Comparison of ENCODE assay signal across 24 cellular contexts in the genomic region with DNA sequence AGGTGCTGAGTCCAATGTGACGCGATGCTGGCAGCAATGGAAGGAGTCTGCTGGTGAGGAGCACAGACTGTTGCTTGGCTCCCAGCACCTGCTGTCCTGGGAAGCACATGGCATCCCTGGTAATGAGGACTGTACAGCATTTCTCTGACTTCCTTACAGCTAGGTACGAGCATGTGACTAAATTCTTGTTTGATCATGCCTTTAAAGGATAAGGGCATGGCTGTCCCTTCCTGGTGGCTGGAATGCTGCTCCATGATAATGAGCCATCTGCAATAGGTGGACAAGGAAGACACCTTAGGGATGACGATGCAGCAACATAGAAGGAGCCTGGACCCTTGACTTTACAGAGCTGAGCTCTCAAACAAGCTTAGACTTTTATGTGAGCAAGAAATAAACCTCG.
"Had no signal": no experiment of that assay in that cellular context is flagged by ENCODE, and none has a peak within 500 bp of the region (broad histone marks: within the 10 kb centered on the region; RNA-seq: fewer than 3 reads in every experiment).

No MANE protein-coding gene starts in this region.

- ATAC-seq: gastroesophageal sphincter, left colon, natural killer cell, right cardiac atrium had no signal

- H3K27me3 ChIP-seq: ascending aorta, gastroesophageal sphincter, hepatocyte, neural progenitor cell, testis, vagina had no signal

- H3K27ac ChIP-seq: ascending aorta, coronary artery, dorsolateral prefrontal cortex, gastroesophageal sphincter, hepatocyte, neural progenitor cell, testis, vagina had no signal

- H3K4me1 ChIP-seq: ascending aorta, neural progenitor cell, testis, vagina had no signal

- H3K9me3 ChIP-seq: ascending aorta, gastroesophageal sphincter, testis, vagina had no signal

- H3K4me2 ChIP-seq: hepatocyte, neural progenitor cell had no signal

- H3K79me2 ChIP-seq: hepatocyte had no signal

- H3K36me3 ChIP-seq: ascending aorta, gastroesophageal sphincter, neural progenitor cell, vagina had no signal

- H3K9ac ChIP-seq: neural progenitor cell had no signal

- H3K4me3 ChIP-seq: ascending aorta, coronary artery, dorsolateral prefrontal cortex, gastroesophageal sphincter, hepatocyte, neural progenitor cell, testis, vagina had no signal

- DNase-seq: activated CD4-positive, alpha-beta memory T cell treated with anti-CD3 and anti-CD28 coated beads for 36 hours; activated CD4-positive, alpha-beta T cell treated with anti-CD3 and anti-CD28 coated beads, Interleukin-2, amount 10 ng/mL, durations not matched to agents 24 days and 14 days; activated CD4-positive, CD25-positive, alpha-beta regulatory T cell treated with anti-CD3 and anti-CD28 coated beads, Interleukin-2, amount 50 U/mL, for 72 hours; activated CD8-positive, alpha-beta memory T cell treated with anti-CD3 and anti-CD28 coated beads, Interleukin-2, amount 50 U/mL, for 4 hours; activated gamma-delta T cell; activated naive CD4-positive, alpha-beta T cell treated with anti-CD3 and anti-CD28 coated beads, Interleukin-2, amount 10 ng/mL, durations not matched to agents 7 days and 5 days; activated naive CD8-positive, alpha-beta T cell treated with anti-CD3 and anti-CD28 coated beads, Interleukin-2, amount 10 ng/mL, durations not matched to agents 7 days and 5 days; activated T-cell treated with anti-CD3 and anti-CD28 coated beads, Interleukin-2, amount 50 U/mL, for 1 hour; dorsolateral prefrontal cortex; effector memory CD4-positive, alpha-beta T cell; left colon; natural killer cell; posterior cingulate gyrus; right cardiac atrium; stimulated activated CD4-positive, alpha-beta T cell treated with anti-CD3 and anti-CD28 coated beads, Interleukin-2, amount 100 ng/mL, for 48 hours; stimulated activated naive CD4-positive, alpha-beta T cell treated with Interleukin-2 at 50 U/mL for 16 hours; T-helper 2 cell; testis had no signal
